ENCODE assay signal across 26 cellular contexts in genomic region chr10:34479520-34480179, GRCh38.
DNase-seq lines count a peak whose midpoint lies in the region; ATAC-seq and TF ChIP-seq lines count a peak whose summit lies in the region.
"Had no signal": no experiment of that assay in that cellular context is flagged by ENCODE, and none has a peak within 500 bp of the region (broad histone marks: within the 10 kb centered on the region; RNA-seq: fewer than 3 reads in every experiment).

No MANE protein-coding gene starts in this region.

- H3K4me1 Mint-ChIP-seq in T-cell = no peaks in the 10 kb centered on the region
- H3K4me1 Mint-ChIP-seq: CD4-positive, CD25-positive, alpha-beta regulatory T cell; IgD-negative memory B cell had no signal

- no peak for TF ChIP-seq POLR2A in transverse colon (IDR thresholded peaks at IDR 0.05)

- intact Hi-C loops in transverse colon (cut with DNase I; ENCODE audit: low total_unique reads) = no loop called here

- POLR2A ChIA-PET in T-cell (lab: Charles Lee) = no interaction called here

- TF ChIP-seq RAD21 in liver (IDR thresholded peaks at IDR 0.05) = peak in 1 of 2 donors; percentile 26

- CTCF ChIA-PET in T-cell (lab: Charles Lee) = no interaction called here

- no peak for TF ChIP-seq EP300 in transverse colon (IDR thresholded peaks at IDR 0.05; ENCODE audit: low read depth)

- no peak overlapping the region for H3K27ac Mint-ChIP-seq in T-cell
- H3K27ac Mint-ChIP-seq: activated naive CD8-positive, alpha-beta T cell; CD4-positive, CD25-positive, alpha-beta regulatory T cell; IgD-negative memory B cell; T-helper 17 cell had no signal

- no peak overlapping the region for H3K9ac ChIP-seq in liver (ENCODE audit: low read depth in 1 of 2, low read length in 2 of 2)

- no peaks in the 10 kb centered on the region for H3K36me3 Mint-ChIP-seq in T-cell
- H3K36me3 Mint-ChIP-seq: activated naive CD8-positive, alpha-beta T cell; CD4-positive, CD25-positive, alpha-beta regulatory T cell; IgD-negative memory B cell had no signal

- H3K36me3 ChIP-seq in cardiac muscle cell (no peaks in the 10 kb centered on the region), liver (ENCODE audit: control insufficient read depth in 4 of 4, insufficient read depth in 3 of 4, low read depth in 1 of 4, low read length in 3 of 4) (peaks cover 0 to 3% (median 0%) of the 10 kb centered on the region in 4 donors), transverse colon (no peaks in the 10 kb centered on the region)

- TF ChIP-seq CTCF in cardiac muscle cell (IDR thresholded peaks at IDR 0.05; ENCODE audit: low read depth, low read length) = no peak
- no peak for TF ChIP-seq CTCF in liver (IDR thresholded peaks at IDR 0.05; ENCODE audit: low read depth, low read length, missing input control)
- no peak for TF ChIP-seq CTCF in transverse colon (IDR thresholded peaks at IDR 0.05)

- no peaks in the 10 kb centered on the region for H3K9me3 Mint-ChIP-seq in T-cell
- H3K9me3 Mint-ChIP-seq: IgD-negative memory B cell, neural crest cell had no signal

- H3K4me3 ChIP-seq in cardiac muscle cell (no peak overlapping the region), liver (ENCODE audit: low read depth in 1 of 3, low read length in 3 of 3) (no peak overlapping the region), transverse colon (no peak overlapping the region)
- H3K4me3 ChIP-seq: SK-N-MC had no signal

- WGBS in liver = 75% methylated on average over 7 of the region's 7 CpGs
- WGBS in transverse colon (ENCODE audit: low coverage in 1 of 2), 2 donors = 76 to 88% methylated on average over 6 to 7 of the region's 7 CpGs

- no peaks in the 10 kb centered on the region for H3K27me3 ChIP-seq in cardiac muscle cell
- no peaks in the 10 kb centered on the region for H3K27me3 ChIP-seq in liver (ENCODE audit: control insufficient read depth in 4 of 4, insufficient read depth in 4 of 4, low read length in 3 of 4)
- H3K27me3 ChIP-seq in transverse colon = no peaks in the 10 kb centered on the region

- no peaks in the 10 kb centered on the region for H3K27me3 Mint-ChIP-seq in T-cell
- H3K27me3 Mint-ChIP-seq: activated naive CD8-positive, alpha-beta T cell; CD4-positive, CD25-positive, alpha-beta regulatory T cell had no signal

- DNase-seq in NCI-H748 (lab: John Stamatoyannopoulos, UW; ENCODE audit: unreplicated experiment) (peak; percentile 2), NCI-H748 treated with DMSO at 0.1 percent for 48 hours (lab: John Stamatoyannopoulos, UW) (no peak), cardiac muscle cell (ENCODE audit: low read depth in 1 of 2, low spot score in 1 of 2) (peak in 1 of 2 donors; percentile 82), transverse colon (peak; percentile 40), NCI-H128 (lab: John Stamatoyannopoulos, UW; ENCODE audit: unreplicated experiment) (no peak), T-cell (no peak)
- DNase-seq: 8988T; activated effector memory CD4-positive, alpha-beta T cell treated with Interleukin-2 at 50 U/mL for 16 hours; activated T-cell treated with anti-CD3 and anti-CD28 coated beads for 4 hours; aorta; CD4-positive, CD25-positive, alpha-beta regulatory T cell; dermis blood vessel endothelial cell; NCI-H1048; NCI-H187; NCI-H774; posterior cingulate gyrus; stimulated activated CD4-positive, alpha-beta T cell treated with anti-CD3 and anti-CD28 coated beads, Interleukin-15, amount 100 ng/mL, for 24 hours; stimulated activated naive CD4-positive, alpha-beta T cell treated with Interleukin-2 at 50 U/mL for 16 hours; T-helper 17 cell had no signal

- no peaks in the 10 kb centered on the region for H3K9me3 ChIP-seq in cardiac muscle cell (ENCODE audit: low read depth)
- no peaks in the 10 kb centered on the region for H3K9me3 ChIP-seq in liver (ENCODE audit: control insufficient read depth in 4 of 4, low read length in 3 of 4)
- H3K9me3 ChIP-seq in transverse colon = no peaks in the 10 kb centered on the region

- ATAC-seq in HG03139 (IDR thresholded peaks at IDR 0.05; ENCODE audit: unreplicated experiment) (no peak), T-cell (replicated peaks in 1 of 4) (no peak)
- ATAC-seq: T-helper 17 cell had no signal

- peak overlapping the region; percentile 47 for H3K27ac ChIP-seq in cardiac muscle cell
- H3K27ac ChIP-seq in liver (ENCODE audit: low read depth in 1 of 2, low read length in 2 of 2) = no peak overlapping the region
- peak overlapping the region; percentile 28 to 64 (median 45) for H3K27ac ChIP-seq in transverse colon
- H3K27ac ChIP-seq: RWPE1, SK-N-MC had no signal

- in situ Hi-C loops in transverse colon (cut with MboI; ENCODE audit: low pct_ligation_motif_present in 1 of 4, low pct_unique_long_range_greater_than_20kb in 1 of 4, low sequenced_read_pairs in 3 of 4) = no loop called here

- no peak overlapping the region for H3K4me3 Mint-ChIP-seq in T-cell
- H3K4me3 Mint-ChIP-seq: activated naive CD8-positive, alpha-beta T cell; CD4-positive, CD25-positive, alpha-beta regulatory T cell; IgD-negative memory B cell; neural crest cell; T-helper 17 cell had no signal

- H3K4me1 ChIP-seq in cardiac muscle cell (ENCODE audit: low read depth) (peaks cover 10% of the 10 kb centered on the region), liver (ENCODE audit: control insufficient read depth in 4 of 4, insufficient read depth in 4 of 4, low read length in 3 of 4) (peaks cover 0 to 10% (median 7%) of the 10 kb centered on the region in 4 donors), transverse colon (peaks cover 0 to 18% (median 10%) of the 10 kb centered on the region in 4 donors)

TF ChIP-seq in liver, 16 proteins besides CTCF, POLR2A, EP300 and RAD21:
- TF ChIP-seq GABPA (IDR thresholded peaks at IDR 0.05 in 1 of 2, conservative IDR thresholded peaks at IDR 0.05 in 1 of 2) (no peak), FOXA2 (IDR thresholded peaks at IDR 0.05) (no peak), FOXA1 (IDR thresholded peaks at IDR 0.05) (peak; percentile 14), HNF4G (IDR thresholded peaks at IDR 0.05) (peak; percentile 44), ATF3 (IDR thresholded peaks at IDR 0.05) (no peak), MAX (IDR thresholded peaks at IDR 0.05) (peak; percentile 33), RXRA (IDR thresholded peaks at IDR 0.05) (peak; percentile 40 to 51), NR2F2 (IDR thresholded peaks at IDR 0.05) (no peak), ZBTB33 (IDR thresholded peaks at IDR 0.05) (no peak), YY1 (IDR thresholded peaks at IDR 0.05) (peak; percentile 58), JUND (IDR thresholded peaks at IDR 0.05) (no peak), HNF4A (conservative IDR thresholded peaks at IDR 0.05) (peak; percentile 76 to 78), EGR1 (IDR thresholded peaks at IDR 0.05; ENCODE audit: low read depth in 2 of 2) (no peak), SP1 (IDR thresholded peaks at IDR 0.05) (peak; percentile 56), TAF1 (conservative IDR thresholded peaks at IDR 0.05) (no peak), REST (IDR thresholded peaks at IDR 0.05) (no peak)

Comparison
In these comparisons a context has a peak if more than half of its experiments do, and no peak if none do; other contexts are left out.
1. DNase-seq: peak in NCI-H748 (single experiment) and transverse colon (single experiment); none in NCI-H748 treated with DMSO at 0.1 percent for 48 hours (single experiment), NCI-H128 (single experiment) and T-cell (0 of 34).
2. H3K27ac ChIP-seq: peak in cardiac muscle cell (single experiment) and transverse colon (4 of 4); none in liver (0 of 2).